In genomic region chrX:97026406-97026805, GRCh38 we compare ENCODE assay signal across 13 cellular contexts.
DNase-seq lines count a peak whose midpoint lies in the region; ATAC-seq, FAIRE-seq and TF ChIP-seq lines count a peak whose summit lies in the region.
"Had no signal": no experiment of that assay in that cellular context is flagged by ENCODE, and none has a peak within 500 bp of the region (broad histone marks: within the 10 kb centered on the region; RNA-seq: fewer than 3 reads in every experiment).

No MANE protein-coding gene starts in this region.

- intact Hi-C loops in testis (cut with DNase I; ENCODE audit: low total_unique reads) = no loop called here

- no peak for TF ChIP-seq CTCF in WTC11 (IDR thresholded peaks at IDR 0.05)
- no peak for TF ChIP-seq CTCF in testis (IDR thresholded peaks at IDR 0.05)

- H3K9me3 Mint-ChIP-seq in WTC11 = 0 out of 2 replicates have a peak, but pooled peaks cover 3% of the 10 kb centered on the region
- H3K9me3 Mint-ChIP-seq: stimulated activated naive CD8-positive, alpha-beta T cell treated with anti-CD3 and anti-CD28 coated beads, Interleukin-15, amount 100 ng/mL, for 72 hours had no signal

- no peak for DNase-seq in GM19239 (ENCODE audit: insufficient read length, low spot score)
- peak; percentile 7 for DNase-seq in NCI-H1436 treated with DMSO at 0.1 percent for 48 hours (lab: John Stamatoyannopoulos, UW)
- DNase-seq in WTC11 (ENCODE audit: low spot score) = no peak
- DNase-seq in lung microvascular endothelial cell (ENCODE audit: low read depth in 2 of 2) = peak; percentile 40 to 50
- DNase-seq in amygdala (lab: John Stamatoyannopoulos, UW) = no peak
- no peak for DNase-seq in testis
- DNase-seq: activated effector memory CD4-positive, alpha-beta T cell treated with Interleukin-2 at 50 U/mL for 16 hours; lower lobe of right lung; NCI-H187 treated with DMSO at 0.1 percent for 48 hours; stimulated activated naive CD8-positive, alpha-beta T cell treated with anti-CD3 and anti-CD28 coated beads, Interleukin-15, amount 100 ng/mL, for 72 hours had no signal

- no peaks in the 10 kb centered on the region for H3K36me3 ChIP-seq in testis (ENCODE audit: low read depth, missing control alignments)
- H3K36me3 ChIP-seq: lower lobe of right lung had no signal

- peaks cover 4% of the 10 kb centered on the region; the same call in 1 of the 2 replicates for H3K36me3 Mint-ChIP-seq in WTC11

- peak; percentile 79 for FAIRE-seq in GM19239 (lab: Jason Lieb, UNC)
- FAIRE-seq: TTC549 had no signal

- H3K4me3 ChIP-seq in testis = no peak overlapping the region
- H3K4me3 ChIP-seq: lower lobe of right lung had no signal

- CTCF ChIA-PET in WTC11 (lab: Charles Lee) = interaction anchor here (0.5 kb wide), 1 partner anchor 11 kb away, joined by 4 read pairs; no protein-coding TSS in a partner anchor

- no peak overlapping the region for H3K4me3 Mint-ChIP-seq in WTC11
- H3K4me3 Mint-ChIP-seq: stimulated activated naive CD8-positive, alpha-beta T cell treated with anti-CD3 and anti-CD28 coated beads, Interleukin-15, amount 100 ng/mL, for 72 hours had no signal

- no peak for ATAC-seq in WTC11
- ATAC-seq in GM18511 (IDR thresholded peaks at IDR 0.05; ENCODE audit: unreplicated experiment) = no peak
- ATAC-seq in HG02840 (IDR thresholded peaks at IDR 0.05; ENCODE audit: low FRiP score, unreplicated experiment) = no peak
- ATAC-seq: lower lobe of right lung; stimulated activated naive CD8-positive, alpha-beta T cell treated with anti-CD3 and anti-CD28 coated beads, Interleukin-15, amount 100 ng/mL, for 72 hours had no signal

- POLR2A ChIA-PET in WTC11 (lab: Charles Lee) = no interaction called here

- no peaks in the 10 kb centered on the region for H3K27me3 ChIP-seq in testis

- H3K4me1 ChIP-seq in testis = no peaks in the 10 kb centered on the region
- H3K4me1 ChIP-seq: lower lobe of right lung had no signal

- H3K27ac Mint-ChIP-seq in WTC11 = peak overlapping the region; percentile 70
- H3K27ac Mint-ChIP-seq: stimulated activated naive CD8-positive, alpha-beta T cell treated with anti-CD3 and anti-CD28 coated beads, Interleukin-15, amount 100 ng/mL, for 72 hours had no signal

- H3K9me3 ChIP-seq in testis = no peaks in the 10 kb centered on the region
- H3K9me3 ChIP-seq: lower lobe of right lung had no signal

- WGBS in testis, 2 donors = 39 to 52% methylated on average over 2 of the region's 2 CpGs

- H3K27ac ChIP-seq in testis = no peak overlapping the region
- H3K27ac ChIP-seq: lower lobe of right lung had no signal

- no peak for TF ChIP-seq POLR2A in testis (IDR thresholded peaks at IDR 0.05)

- peaks cover 17% of the 10 kb centered on the region for H3K4me1 Mint-ChIP-seq in WTC11
- H3K4me1 Mint-ChIP-seq: stimulated activated naive CD8-positive, alpha-beta T cell treated with anti-CD3 and anti-CD28 coated beads, Interleukin-15, amount 100 ng/mL, for 72 hours had no signal

- no peaks in the 10 kb centered on the region for H3K27me3 Mint-ChIP-seq in WTC11 (ENCODE audit: low read depth)
- H3K27me3 Mint-ChIP-seq: stimulated activated naive CD8-positive, alpha-beta T cell treated with anti-CD3 and anti-CD28 coated beads, Interleukin-15, amount 100 ng/mL, for 72 hours had no signal

TF ChIP-seq in WTC11, 78 proteins besides CTCF, POLR2A, EP300 and RAD21:
- TF ChIP-seq IRF2 (CRISPR knock-in tag; IDR thresholded peaks at IDR 0.05; ENCODE audit: borderline replicate concordance, low read depth) (no peak), CREB1 (CRISPR knock-in tag; IDR thresholded peaks at IDR 0.05) (no peak), EMX1 (CRISPR knock-in tag; IDR thresholded peaks at IDR 0.05) (no peak), CDX4 (CRISPR knock-in tag; IDR thresholded peaks at IDR 0.05; ENCODE audit: borderline replicate concordance) (no peak), ATF1 (CRISPR knock-in tag; IDR thresholded peaks at IDR 0.05) (no peak), JUN (CRISPR knock-in tag; IDR thresholded peaks at IDR 0.05) (no peak)
TF ChIP-seq in WTC11: peak in this region for 0.

Comparison
In these comparisons a context has a peak if more than half of its experiments do, and no peak if none do; other contexts are left out.
1. DNase-seq: peak in NCI-H1436 treated with DMSO at 0.1 percent for 48 hours (single experiment) and lung microvascular endothelial cell (2 of 2); none in GM19239 (single experiment), WTC11 (single experiment), amygdala (0 of 56) and testis (single experiment).